Comparison of ENCODE assay signal across 14 cellular contexts in genomic region chr2:86097114-86097896, GRCh38. TPM values are rescaled to one million over a fixed set of nuclear protein-coding genes. Genes with fewer than 3 reads are reported as not detected.
DNase-seq lines count a peak whose midpoint lies in the region; ATAC-seq and TF ChIP-seq lines count a peak whose summit lies in the region.
"Had no signal": no experiment of that assay in that cellular context is flagged by ENCODE, and none has a peak within 500 bp of the region (broad histone marks: within the 10 kb centered on the region; RNA-seq: fewer than 3 reads in every experiment).

No MANE protein-coding gene starts in this region.

- POLR2A ChIA-PET in activated naive CD8-positive, alpha-beta T cell treated with anti-CD3 and anti-CD28 coated beads, Interleukin-2, amount 10 ng/mL, durations not matched to agents 7 days and 5 days (lab: Charles Lee): no interaction called here

- H3K4me1 ChIP-seq in endocrine pancreas (ENCODE audit: control insufficient read depth, insufficient read depth, low read length) (no peaks in the 10 kb centered on the region), skeletal muscle tissue (ENCODE audit: control insufficient read depth in 3 of 3, insufficient read depth in 3 of 3, low read length in 3 of 3) (no peaks in the 10 kb centered on the region)
- H3K4me1 ChIP-seq: BLaER1 had no signal

- peaks cover 2% of the 10 kb centered on the region for H3K9me3 Mint-ChIP-seq in activated naive CD8-positive, alpha-beta T cell treated with anti-CD3 and anti-CD28 coated beads, Interleukin-2, amount 10 ng/mL, durations not matched to agents 7 days and 5 days
- peaks cover 3% of the 10 kb centered on the region for H3K9me3 Mint-ChIP-seq in activated naive CD8-positive, alpha-beta T cell treated with anti-CD3 and anti-CD28 coated beads for 36 hours
- H3K9me3 Mint-ChIP-seq in activated naive CD4-positive, alpha-beta T cell treated with anti-CD3 and anti-CD28 coated beads, Interleukin-2, amount 50 U/mL, for 72 hours: no peaks in the 10 kb centered on the region
- H3K9me3 Mint-ChIP-seq: HFFc6 had no signal

- H3K9ac ChIP-seq in endocrine pancreas (ENCODE audit: control insufficient read depth, insufficient read depth, low read length) (no peak overlapping the region), skeletal muscle tissue (ENCODE audit: low read depth in 1 of 3, low read length in 3 of 3) (no peak overlapping the region)
- H3K9ac ChIP-seq: BLaER1 had no signal

- no peak overlapping the region for H3K4me3 Mint-ChIP-seq in activated naive CD8-positive, alpha-beta T cell treated with anti-CD3 and anti-CD28 coated beads, Interleukin-2, amount 10 ng/mL, durations not matched to agents 7 days and 5 days
- H3K4me3 Mint-ChIP-seq in activated naive CD8-positive, alpha-beta T cell treated with anti-CD3 and anti-CD28 coated beads for 36 hours: no peak overlapping the region
- H3K4me3 Mint-ChIP-seq: HFFc6 had no signal

- H3K27me3 Mint-ChIP-seq in activated naive CD8-positive, alpha-beta T cell treated with anti-CD3 and anti-CD28 coated beads, Interleukin-2, amount 10 ng/mL, durations not matched to agents 7 days and 5 days: no peaks in the 10 kb centered on the region
- H3K27me3 Mint-ChIP-seq in activated naive CD8-positive, alpha-beta T cell treated with anti-CD3 and anti-CD28 coated beads for 36 hours: no peaks in the 10 kb centered on the region

- H3K27ac ChIP-seq in VCaP (peak overlapping the region; percentile 7; the same call in 1 of the 2 replicates), skeletal muscle tissue (ENCODE audit: low read depth, low read length) (peak overlapping the region; percentile 22)
- H3K27ac ChIP-seq: BLaER1 had no signal

- intact Hi-C loops in left colon (cut with DNase I, micrococcal nuclease): no loop called here

- H3K27me3 ChIP-seq in endocrine pancreas (ENCODE audit: control insufficient read depth, insufficient read depth, low read length) (no peaks in the 10 kb centered on the region), skeletal muscle tissue (ENCODE audit: control insufficient read depth in 3 of 3, insufficient read depth in 3 of 3, low read length in 3 of 3) (no peaks in the 10 kb centered on the region)
- H3K27me3 ChIP-seq: BLaER1 had no signal

- DNase-seq in activated naive CD8-positive, alpha-beta T cell treated with anti-CD3 and anti-CD28 coated beads, Interleukin-2, amount 10 ng/mL, durations not matched to agents 7 days and 5 days: no peak
- DNase-seq in activated naive CD8-positive, alpha-beta T cell treated with anti-CD3 and anti-CD28 coated beads for 36 hours: no peak
- no peak for DNase-seq in activated naive CD4-positive, alpha-beta T cell treated with anti-CD3 and anti-CD28 coated beads, Interleukin-2, amount 50 U/mL, for 72 hours (ENCODE audit: low spot score in 2 of 2)
- DNase-seq in left colon (no peak), DMS114 treated with DMSO at 0.1 percent for 48 hours (lab: John Stamatoyannopoulos, UW; ENCODE audit: unreplicated experiment) (no peak)
- DNase-seq: DMS 273 treated with DMSO at 0.1 percent for 48 hours, DMS79, HFFc6 had no signal

- no peak for ATAC-seq in activated naive CD8-positive, alpha-beta T cell treated with anti-CD3 and anti-CD28 coated beads, Interleukin-2, amount 10 ng/mL, durations not matched to agents 7 days and 5 days (ENCODE audit: low read depth)
- ATAC-seq in activated naive CD4-positive, alpha-beta T cell treated with anti-CD3 and anti-CD28 coated beads, Interleukin-2, amount 50 U/mL, for 72 hours: no peak
- ATAC-seq in left colon: no peak
- ATAC-seq: HepG2 had no signal

- peaks cover 28% of the 10 kb centered on the region for H3K36me3 Mint-ChIP-seq in activated naive CD8-positive, alpha-beta T cell treated with anti-CD3 and anti-CD28 coated beads, Interleukin-2, amount 10 ng/mL, durations not matched to agents 7 days and 5 days
- peaks cover 33% of the 10 kb centered on the region for H3K36me3 Mint-ChIP-seq in activated naive CD8-positive, alpha-beta T cell treated with anti-CD3 and anti-CD28 coated beads for 36 hours
- H3K36me3 Mint-ChIP-seq in activated naive CD4-positive, alpha-beta T cell treated with anti-CD3 and anti-CD28 coated beads, Interleukin-2, amount 50 U/mL, for 72 hours: peaks cover 23 to 36% of the 10 kb centered on the region in 2 donors

- no peaks in the 10 kb centered on the region for H3K9me3 ChIP-seq in endocrine pancreas (ENCODE audit: control insufficient read depth, low read length)
- no peaks in the 10 kb centered on the region for H3K9me3 ChIP-seq in skeletal muscle tissue (ENCODE audit: control insufficient read depth in 3 of 3, low read length in 3 of 3)
- H3K9me3 ChIP-seq: BLaER1, HAP-1 had no signal

- H3K27ac Mint-ChIP-seq in activated naive CD8-positive, alpha-beta T cell treated with anti-CD3 and anti-CD28 coated beads, Interleukin-2, amount 10 ng/mL, durations not matched to agents 7 days and 5 days: peak overlapping the region; percentile 43
- H3K27ac Mint-ChIP-seq in activated naive CD8-positive, alpha-beta T cell treated with anti-CD3 and anti-CD28 coated beads for 36 hours: no peak overlapping the region
- H3K27ac Mint-ChIP-seq in activated naive CD4-positive, alpha-beta T cell treated with anti-CD3 and anti-CD28 coated beads, Interleukin-2, amount 50 U/mL, for 72 hours: no peak overlapping the region
- H3K27ac Mint-ChIP-seq: HFFc6 had no signal

- H3K4me3 ChIP-seq in endocrine pancreas (ENCODE audit: control insufficient read depth, insufficient read depth, low read length) (peak overlapping the region; percentile 54), skeletal muscle tissue (ENCODE audit: low read length in 3 of 3) (no peak overlapping the region)
- H3K4me3 ChIP-seq: BLaER1, HAP-1 had no signal

- TF ChIP-seq CTCF in VCaP (conservative IDR thresholded peaks at IDR 0.05): no peak

- H3K4me1 Mint-ChIP-seq in activated naive CD8-positive, alpha-beta T cell treated with anti-CD3 and anti-CD28 coated beads, Interleukin-2, amount 10 ng/mL, durations not matched to agents 7 days and 5 days: peaks cover 10% of the 10 kb centered on the region
- peaks cover 20% of the 10 kb centered on the region for H3K4me1 Mint-ChIP-seq in activated naive CD8-positive, alpha-beta T cell treated with anti-CD3 and anti-CD28 coated beads for 36 hours

- H3K36me3 ChIP-seq in endocrine pancreas (ENCODE audit: control insufficient read depth, insufficient read depth, low read length) (peaks cover 3% of the 10 kb centered on the region), skeletal muscle tissue (ENCODE audit: control insufficient read depth in 3 of 3, insufficient read depth in 3 of 3, low read length in 3 of 3) (peaks cover 20 to 34% (median 26%) of the 10 kb centered on the region in 3 donors)

RNA-seq across cellular contexts. Expression of gene POLR1A, which starts 8.4 kb away (rescaled TPM):
- 10 to 100 TPM; 27.3 to 29.5 TPM for total RNA-seq in activated naive CD8-positive, alpha-beta T cell treated with anti-CD3 and anti-CD28 coated beads, Interleukin-2, amount 10 ng/mL, durations not matched to agents 7 days and 5 days
- total RNA-seq in activated naive CD8-positive, alpha-beta T cell treated with anti-CD3 and anti-CD28 coated beads for 36 hours: 10 to 100 TPM; 56.0 to 56.6 TPM
- total RNA-seq in skeletal muscle tissue (13.6 TPM), left colon (10 to 100 TPM; 18.4 to 29.9 TPM)
- total RNA-seq in activated naive CD4-positive, alpha-beta T cell treated with anti-CD3 and anti-CD28 coated beads, Interleukin-2, amount 50 U/mL, for 72 hours: 10 to 100 TPM; 32.8 to 38.8 TPM

RNA-seq across cellular contexts. Expression of gene PTCD3, which starts 8.7 kb away (rescaled TPM):
- total RNA-seq in activated naive CD8-positive, alpha-beta T cell treated with anti-CD3 and anti-CD28 coated beads, Interleukin-2, amount 10 ng/mL, durations not matched to agents 7 days and 5 days: 100 to 1,000 TPM; 157 TPM
- total RNA-seq in activated naive CD8-positive, alpha-beta T cell treated with anti-CD3 and anti-CD28 coated beads for 36 hours: 100 to 1,000 TPM; 161 to 162 TPM
- total RNA-seq in skeletal muscle tissue: 87.2 TPM
- total RNA-seq in activated naive CD4-positive, alpha-beta T cell treated with anti-CD3 and anti-CD28 coated beads, Interleukin-2, amount 50 U/mL, for 72 hours: 100 to 1,000 TPM; 193 to 230 TPM
- total RNA-seq in left colon: 100 to 1,000 TPM in 1 of 2 donors, 10 to 100 TPM in 1; 73.8 to 101 TPM
